1 cellular context compared by ENCODE assay signal in the genomic region with DNA sequence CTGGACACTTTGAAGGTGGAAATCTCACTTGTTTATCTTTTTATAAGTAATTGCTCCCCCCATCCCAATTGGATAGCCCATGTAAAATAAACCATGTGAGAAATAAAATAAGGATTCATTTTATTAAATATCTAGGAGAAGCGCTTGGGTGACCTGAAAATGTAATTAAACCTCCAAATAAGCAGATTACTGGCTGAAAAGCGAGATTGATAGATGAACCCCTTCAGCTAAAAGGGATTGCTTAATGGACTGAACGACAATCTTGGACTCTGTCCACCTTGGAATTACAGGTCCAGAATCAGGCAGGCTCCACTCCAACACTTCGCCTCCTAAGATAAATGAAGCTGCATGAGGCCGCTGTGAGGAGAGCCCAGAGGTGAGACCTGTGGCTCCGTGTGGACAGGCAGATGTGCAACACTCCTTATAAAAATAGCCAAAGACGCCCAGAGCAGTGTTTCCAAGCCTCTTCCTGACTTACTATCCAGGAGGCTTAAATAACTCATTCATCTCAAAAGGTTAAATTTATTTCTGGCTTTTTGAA.
TF ChIP-seq lines count a peak whose summit lies in the region.

No MANE protein-coding gene starts in this region.

TF ChIP-seq in GM23338, 12 proteins besides CTCF, POLR2A, EP300 and RAD21 (continued from another document):
- TF ChIP-seq, protein P1, sequence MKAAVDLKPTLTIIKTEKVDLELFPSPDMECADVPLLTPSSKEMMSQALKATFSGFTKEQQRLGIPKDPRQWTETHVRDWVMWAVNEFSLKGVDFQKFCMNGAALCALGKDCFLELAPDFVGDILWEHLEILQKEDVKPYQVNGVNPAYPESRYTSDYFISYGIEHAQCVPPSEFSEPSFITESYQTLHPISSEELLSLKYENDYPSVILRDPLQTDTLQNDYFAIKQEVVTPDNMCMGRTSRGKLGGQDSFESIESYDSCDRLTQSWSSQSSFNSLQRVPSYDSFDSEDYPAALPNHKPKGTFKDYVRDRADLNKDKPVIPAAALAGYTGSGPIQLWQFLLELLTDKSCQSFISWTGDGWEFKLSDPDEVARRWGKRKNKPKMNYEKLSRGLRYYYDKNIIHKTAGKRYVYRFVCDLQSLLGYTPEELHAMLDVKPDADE (IDR thresholded peaks at IDR 0.05) = no peak
- no peak for TF ChIP-seq EZH2phosphoT487 (IDR thresholded peaks at IDR 0.05; ENCODE audit: unreplicated experiment)
- TF ChIP-seq, protein P2, sequence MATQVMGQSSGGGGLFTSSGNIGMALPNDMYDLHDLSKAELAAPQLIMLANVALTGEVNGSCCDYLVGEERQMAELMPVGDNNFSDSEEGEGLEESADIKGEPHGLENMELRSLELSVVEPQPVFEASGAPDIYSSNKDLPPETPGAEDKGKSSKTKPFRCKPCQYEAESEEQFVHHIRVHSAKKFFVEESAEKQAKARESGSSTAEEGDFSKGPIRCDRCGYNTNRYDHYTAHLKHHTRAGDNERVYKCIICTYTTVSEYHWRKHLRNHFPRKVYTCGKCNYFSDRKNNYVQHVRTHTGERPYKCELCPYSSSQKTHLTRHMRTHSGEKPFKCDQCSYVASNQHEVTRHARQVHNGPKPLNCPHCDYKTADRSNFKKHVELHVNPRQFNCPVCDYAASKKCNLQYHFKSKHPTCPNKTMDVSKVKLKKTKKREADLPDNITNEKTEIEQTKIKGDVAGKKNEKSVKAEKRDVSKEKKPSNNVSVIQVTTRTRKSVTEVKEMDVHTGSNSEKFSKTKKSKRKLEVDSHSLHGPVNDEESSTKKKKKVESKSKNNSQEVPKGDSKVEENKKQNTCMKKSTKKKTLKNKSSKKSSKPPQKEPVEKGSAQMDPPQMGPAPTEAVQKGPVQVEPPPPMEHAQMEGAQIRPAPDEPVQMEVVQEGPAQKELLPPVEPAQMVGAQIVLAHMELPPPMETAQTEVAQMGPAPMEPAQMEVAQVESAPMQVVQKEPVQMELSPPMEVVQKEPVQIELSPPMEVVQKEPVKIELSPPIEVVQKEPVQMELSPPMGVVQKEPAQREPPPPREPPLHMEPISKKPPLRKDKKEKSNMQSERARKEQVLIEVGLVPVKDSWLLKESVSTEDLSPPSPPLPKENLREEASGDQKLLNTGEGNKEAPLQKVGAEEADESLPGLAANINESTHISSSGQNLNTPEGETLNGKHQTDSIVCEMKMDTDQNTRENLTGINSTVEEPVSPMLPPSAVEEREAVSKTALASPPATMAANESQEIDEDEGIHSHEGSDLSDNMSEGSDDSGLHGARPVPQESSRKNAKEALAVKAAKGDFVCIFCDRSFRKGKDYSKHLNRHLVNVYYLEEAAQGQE (IDR thresholded peaks at IDR 0.05; ENCODE audit: unreplicated experiment) = no peak
- no peak for TF ChIP-seq ZNF114 (CRISPR knock-in tag; IDR thresholded peaks at IDR 0.05)
- TF ChIP-seq NANOG (IDR thresholded peaks at IDR 0.05; ENCODE audit: borderline replicate concordance) = no peak
- TF ChIP-seq ZNF331 (CRISPR knock-in tag; IDR thresholded peaks at IDR 0.05; ENCODE audit: low read depth) = no peak
- TF ChIP-seq JUNB (IDR thresholded peaks at IDR 0.05; ENCODE audit: unreplicated experiment) = no peak
- TF ChIP-seq POLR2AphosphoS5 (IDR thresholded peaks at IDR 0.05; ENCODE audit: low read depth) = no peak
- no peak for TF ChIP-seq STAT1 (IDR thresholded peaks at IDR 0.05; ENCODE audit: unreplicated experiment)
- no peak for TF ChIP-seq EZH2 (IDR thresholded peaks at IDR 0.05; ENCODE audit: low read depth, unreplicated experiment)
